ENCODE assay signal across 21 cellular contexts in the genomic region with DNA sequence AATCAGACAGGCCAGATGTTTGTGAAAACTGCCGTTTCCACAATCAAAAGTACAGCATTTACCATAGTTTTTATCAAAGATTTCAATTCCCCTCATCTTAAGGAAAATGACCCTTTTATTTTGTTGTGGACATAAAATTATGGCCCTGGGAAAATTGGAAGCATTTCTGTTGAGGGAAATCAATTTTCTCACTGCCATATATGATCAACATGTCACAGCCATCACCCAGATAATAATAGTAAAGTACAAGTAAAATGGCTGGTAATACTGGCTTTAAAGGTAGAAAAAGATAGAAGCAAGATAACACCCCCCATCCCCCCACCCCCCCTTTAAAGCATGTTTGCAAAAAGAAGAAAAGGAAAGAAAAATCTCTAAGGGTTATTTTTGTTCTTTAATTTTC.
"Had no signal": no experiment of that assay in that cellular context is flagged by ENCODE, and none has a peak within 500 bp of the region (broad histone marks: within the 10 kb centered on the region; RNA-seq: fewer than 3 reads in every experiment).

No MANE protein-coding gene starts in this region.

- H3K27me3 ChIP-seq: foreskin keratinocyte, neutrophil, thyroid gland had no signal

- H3K9me3 Mint-ChIP-seq: central memory CD8-positive, alpha-beta T cell; dendritic cell treated with granulocyte-macrophage colony-stimulating factor and Interleukin-4, amounts not matched to agents 40 ng/mL and 50 ng/mL, for 4 days; memory B cell; mesothelial cell of epicardium; type B pancreatic cell had no signal

- H3K9me3 ChIP-seq: lower lobe of right lung, neutrophil, thyroid gland had no signal

- H3K36me3 ChIP-seq: lower lobe of right lung, neutrophil, thyroid gland had no signal

- H3K4me3 ChIP-seq: lower lobe of right lung, smooth muscle cell, thyroid gland had no signal

- FAIRE-seq: endothelial cell of umbilical vein, islet of Langerhans, urothelium cell line had no signal

- H3K27ac ChIP-seq: foreskin keratinocyte, lower lobe of right lung, neutrophil, thyroid gland had no signal

- H3K4me1 Mint-ChIP-seq: central memory CD8-positive, alpha-beta T cell; memory B cell; natural killer cell had no signal

- H3K27ac Mint-ChIP-seq: dendritic cell treated with granulocyte-macrophage colony-stimulating factor and Interleukin-4, amounts not matched to agents 40 ng/mL and 50 ng/mL, for 4 days; memory B cell; natural killer cell; type B pancreatic cell had no signal

- H3K4me3 Mint-ChIP-seq: central memory CD8-positive, alpha-beta T cell; dendritic cell treated with granulocyte-macrophage colony-stimulating factor and Interleukin-4, amounts not matched to agents 40 ng/mL and 50 ng/mL, for 4 days; memory B cell; mesothelial cell of epicardium; natural killer cell; type B pancreatic cell had no signal

- DNase-seq: erythroblast; foreskin keratinocyte; head of caudate nucleus; hippocampal formation; kidney glomerular epithelial cell; lower lobe of right lung; natural killer cell; right cardiac atrium; stimulated activated CD4-positive, alpha-beta T cell treated with anti-CD3 and anti-CD28 coated beads, Interleukin-2, amount 100 ng/mL, for 48 hours; stimulated activated naive CD4-positive, alpha-beta T cell treated with Interleukin-2 at 50 U/mL for 16 hours; thyroid gland had no signal

- H3K27me3 Mint-ChIP-seq: central memory CD8-positive, alpha-beta T cell; dendritic cell treated with granulocyte-macrophage colony-stimulating factor and Interleukin-4, amounts not matched to agents 40 ng/mL and 50 ng/mL, for 4 days had no signal

- ATAC-seq: foreskin keratinocyte, lower lobe of right lung, natural killer cell, right cardiac atrium had no signal

- H3K4me1 ChIP-seq: foreskin keratinocyte, lower lobe of right lung, thyroid gland had no signal

- H3K36me3 Mint-ChIP-seq: memory B cell, mesothelial cell of epicardium, natural killer cell, type B pancreatic cell had no signal
